ENCODE assay signal across 13 cellular contexts in genomic region chr1:232575524-232576040, GRCh38. TPM values are rescaled to one million over a fixed set of nuclear protein-coding genes. Genes with fewer than 3 reads are reported as not detected.
DNase-seq lines count a peak whose midpoint lies in the region; ATAC-seq, FAIRE-seq and TF ChIP-seq lines count a peak whose summit lies in the region.
"Had no signal": no experiment of that assay in that cellular context is flagged by ENCODE, and none has a peak within 500 bp of the region (broad histone marks: within the 10 kb centered on the region; RNA-seq: fewer than 3 reads in every experiment).

No MANE protein-coding gene starts in this region.

- H3K23ac ChIP-seq in H1 (ENCODE audit: insufficient read length) = no peak overlapping the region

- H3K9me3 Mint-ChIP-seq in activated naive CD4-positive, alpha-beta T cell treated with anti-CD3 and anti-CD28 coated beads, Interleukin-2, amount 50 U/mL, for 72 hours = peaks cover 0 to 10% of the 10 kb centered on the region in 2 donors
- H3K9me3 Mint-ChIP-seq: activated CD8-positive, alpha-beta T cell treated with anti-CD3 and anti-CD28 coated beads for 36 hours had no signal

- ATAC-seq in activated naive CD4-positive, alpha-beta T cell treated with anti-CD3 and anti-CD28 coated beads, Interleukin-2, amount 50 U/mL, for 72 hours = no peak
- ATAC-seq: A549 had no signal

- H2BK12ac ChIP-seq in H1 (ENCODE audit: low read depth, low read length) = no peak overlapping the region

- 76% methylated on average over 6 of the region's 6 CpGs; no CpG with 5 or more reads in 1 of the 2 experiments for WGBS in H1 (ENCODE audit: extremely low coverage in 1 of 2, insufficient coverage in 1 of 2, insufficient read length in 1 of 2, insufficient replicate concordance in 2 of 2, low coverage in 1 of 2, low lambda C conversion rate in 2 of 2, missing lambda C conversion rate in 1 of 2), 2 experiments

- no peak overlapping the region for H2BK5ac ChIP-seq in H1 (ENCODE audit: low read depth, low read length)

- CTCF ChIA-PET in PC-9 (lab: Charles Lee) = no interaction called here
- CTCF ChIA-PET in H1 (lab: Charles Lee; ENCODE audit: partially characterized antibody) = no interaction called here

- POLR2A ChIA-PET in PC-9 (lab: Charles Lee; ENCODE audit: unreplicated experiment) (no interaction called here), H1 (lab: Charles Lee; ENCODE audit: partially characterized antibody) (no interaction called here)

- H4K20me1 ChIP-seq in PC-9 (ENCODE audit: insufficient read depth) = no peaks in the 10 kb centered on the region
- H4K20me1 ChIP-seq in H1 (replicated peaks in 1 of 2; ENCODE audit: control insufficient read depth in 1 of 2, insufficient read depth in 2 of 2, low read length in 2 of 2) = no peaks in the 10 kb centered on the region

- H3K14ac ChIP-seq in H1 (ENCODE audit: insufficient read length) = no peak overlapping the region

- H3K18ac ChIP-seq in H1 (ENCODE audit: extremely low read depth, low read length) = no peak overlapping the region

- peak; percentile 40 for DNase-seq in NCI-H1105 treated with DMSO at 0.1 percent for 48 hours (lab: John Stamatoyannopoulos, UW)
- no peak for DNase-seq in NCI-H1105 (lab: John Stamatoyannopoulos, UW)
- DNase-seq in PC-9 = no peak
- DNase-seq in H1 (ENCODE audit: low read depth in 1 of 2, low spot score in 2 of 2) = no peak
- peak; percentile 58 for DNase-seq in renal cortical epithelial cell (ENCODE audit: low read depth)
- DNase-seq in T-helper 1 cell = no peak
- DNase-seq in GM12891 (ENCODE audit: insufficient read length, low spot score) = no peak
- no peak for DNase-seq in activated naive CD4-positive, alpha-beta T cell treated with anti-CD3 and anti-CD28 coated beads, Interleukin-2, amount 50 U/mL, for 72 hours (ENCODE audit: low spot score in 2 of 2)
- DNase-seq: activated CD8-positive, alpha-beta T cell treated with anti-CD3 and anti-CD28 coated beads for 36 hours; adrenal gland; NCI-H2081 treated with DMSO at 0.1 percent for 48 hours had no signal

- no peaks in the 10 kb centered on the region for H3K79me2 ChIP-seq in PC-9 (ENCODE audit: low read depth)
- H3K79me2 ChIP-seq in H1 (ENCODE audit: control insufficient read depth in 1 of 2, insufficient read depth in 2 of 2, low read length in 2 of 2) = no peaks in the 10 kb centered on the region
- H3K79me2 ChIP-seq: parathyroid adenoma had no signal

- H3K4ac ChIP-seq in H1 (replicated peaks; ENCODE audit: insufficient read length, low read depth, low read length) = no peak overlapping the region

- H3K9me3 ChIP-seq in PC-9 (ENCODE audit: insufficient read depth, low read depth) = no peaks in the 10 kb centered on the region; the same call in 1 of the 2 replicates
- no peaks in the 10 kb centered on the region for H3K9me3 ChIP-seq in H1 (ENCODE audit: insufficient read depth in 2 of 2, low read depth in 1 of 2, low read length in 1 of 2)
- H3K9me3 ChIP-seq: A549, adrenal gland had no signal

- H4K91ac ChIP-seq in H1 (replicated peaks; ENCODE audit: insufficient read length, low read length) = no peak overlapping the region

- H2AFZ ChIP-seq in PC-9 (no peak overlapping the region), H1 (ENCODE audit: low read length) (no peak overlapping the region)
- H2AFZ ChIP-seq: parathyroid adenoma had no signal

- H3K27me3 ChIP-seq in PC-9 (ENCODE audit: insufficient read depth, low read depth) (no peaks in the 10 kb centered on the region), H1 (replicated peaks in 1 of 4; ENCODE audit: control insufficient read depth in 3 of 4, extremely low read depth in 1 of 4, insufficient read depth in 3 of 4, low read length in 3 of 4) (no peaks in the 10 kb centered on the region)
- H3K27me3 ChIP-seq: adrenal gland had no signal

- no peaks in the 10 kb centered on the region for H3F3A ChIP-seq in PC-9 (ENCODE audit: insufficient read depth, low read depth)

- H3K23me2 ChIP-seq in H1 (ENCODE audit: low read depth, low read length) = no peaks in the 10 kb centered on the region

- TF ChIP-seq EP300 in H1 (IDR thresholded peaks at IDR 0.05; ENCODE audit: borderline replicate concordance in 1 of 2, low read depth in 2 of 2, low read length in 2 of 2) = no peak

- TF ChIP-seq CTCF in PC-9 (conservative IDR thresholded peaks at IDR 0.05) (no peak), H1 (IDR thresholded peaks at IDR 0.05; ENCODE audit: control extremely low read depth in 1 of 3, insufficient read depth in 1 of 3, low read depth in 1 of 3, low read length in 3 of 3) (no peak)

- peak overlapping the region; percentile 40; the same call in 1 of the 2 replicates for H3K4me2 ChIP-seq in PC-9
- H3K4me2 ChIP-seq in H1 (ENCODE audit: insufficient read depth in 1 of 2, low read depth in 2 of 2, low read length in 2 of 2) = no peak overlapping the region
- H3K4me2 ChIP-seq: A549 had no signal

- TF ChIP-seq RAD21 in H1 (IDR thresholded peaks at IDR 0.05 in 1 of 2, conservative IDR thresholded peaks at IDR 0.05 in 1 of 2; ENCODE audit: low read depth in 2 of 2, low read length in 2 of 2) = no peak

- no peak overlapping the region for H2BK120ac ChIP-seq in H1 (replicated peaks; ENCODE audit: low read depth, low read length)

- no TSS peak for BruUV-seq in PC-9 (replicated peaks; lab: Mats Ljungman, UMichigan)

- H3K79me1 ChIP-seq in H1 (ENCODE audit: low read depth, low read length) = no peaks in the 10 kb centered on the region

- no peak overlapping the region for H4K8ac ChIP-seq in H1 (ENCODE audit: extremely low read depth, insufficient read depth, low read length)

- intact Hi-C loops in PC-9 (cut with micrococcal nuclease; ENCODE audit: unreplicated experiment) = no loop called here

- H3K4me1 ChIP-seq in PC-9 (replicated peaks; ENCODE audit: insufficient read depth) (no peaks in the 10 kb centered on the region), H1 (replicated peaks in 1 of 4; ENCODE audit: control insufficient read depth in 3 of 4, insufficient read depth in 4 of 4, low read length in 3 of 4) (peaks cover 2 to 13% (median 5%) of the 10 kb centered on the region in 4 experiments; a peak in 6 of 7 replicates)
- H3K4me1 ChIP-seq: A549, parathyroid adenoma had no signal

- H3K36me3 Mint-ChIP-seq in activated naive CD4-positive, alpha-beta T cell treated with anti-CD3 and anti-CD28 coated beads, Interleukin-2, amount 50 U/mL, for 72 hours = peaks cover 0 to 12% of the 10 kb centered on the region in 2 donors

- no peak overlapping the region for H3K9ac ChIP-seq in H1 (replicated peaks in 1 of 4; ENCODE audit: extremely low read depth in 1 of 4, low read depth in 3 of 4, low read length in 3 of 4)
- H3K9ac ChIP-seq: parathyroid adenoma had no signal

- FAIRE-seq in H1 (lab: Jason Lieb, UNC) = peak; percentile 39
- no peak for FAIRE-seq in GM12891 (lab: Jason Lieb, UNC)
- FAIRE-seq: A549 had no signal

- TF ChIP-seq POLR2A in H1 (IDR thresholded peaks at IDR 0.05; ENCODE audit: control extremely low read depth in 1 of 2, low read depth in 2 of 2, low read length in 2 of 2) (no peak), GM12891 (IDR thresholded peaks at IDR 0.05; ENCODE audit: low read depth, low read length) (no peak)

- no peaks in the 10 kb centered on the region for H3K36me3 ChIP-seq in PC-9 (ENCODE audit: low read depth)
- H3K36me3 ChIP-seq in H1 (ENCODE audit: control insufficient read depth in 2 of 4, insufficient read depth in 4 of 4, low read length in 3 of 4) = no peaks in the 10 kb centered on the region
- H3K36me3 ChIP-seq: adrenal gland had no signal

- no peak overlapping the region for H2BK20ac ChIP-seq in H1 (ENCODE audit: low read length)

- no peak overlapping the region for H3K4me3 ChIP-seq in PC-9
- no peak overlapping the region for H3K4me3 ChIP-seq in H1 (ENCODE audit: extremely low read depth in 1 of 4, insufficient read depth in 2 of 4, low read depth in 3 of 4, low read length in 4 of 4)
- H3K4me3 ChIP-seq: A549 had no signal

- no peak overlapping the region for H4K5ac ChIP-seq in H1 (ENCODE audit: insufficient read length, low read depth, low read length)

- no peak overlapping the region for H3K27ac Mint-ChIP-seq in activated naive CD4-positive, alpha-beta T cell treated with anti-CD3 and anti-CD28 coated beads, Interleukin-2, amount 50 U/mL, for 72 hours

- no peaks in the 10 kb centered on the region for H3K9me2 ChIP-seq in PC-9 (ENCODE audit: insufficient read depth)

- H2AK5ac ChIP-seq in H1 (ENCODE audit: low read depth, low read length) = no peak overlapping the region

- no peak overlapping the region for H3K56ac ChIP-seq in H1 (replicated peaks; ENCODE audit: insufficient read length, low read depth, low read length)

- no peak overlapping the region for H3K27ac ChIP-seq in PC-9
- no peak overlapping the region for H3K27ac ChIP-seq in H1 (ENCODE audit: low read depth, low read length)
- H3K27ac ChIP-seq: A549, adrenal gland, parathyroid adenoma had no signal

- H2BK15ac ChIP-seq in H1 (ENCODE audit: low read length) = no peak overlapping the region

TF ChIP-seq in H1, 55 proteins besides CTCF, POLR2A, EP300 and RAD21 (continues in another document):
- TF ChIP-seq CREB1 (IDR thresholded peaks at IDR 0.05) (no peak), POU5F1 (IDR thresholded peaks at IDR 0.05; ENCODE audit: low read depth, low read length) (no peak), RXRA (IDR thresholded peaks at IDR 0.05; ENCODE audit: insufficient read depth, low read depth, low read length) (no peak)

TF ChIP-seq in GM12891, 5 proteins besides CTCF, POLR2A, EP300 and RAD21:
- TF ChIP-seq SPI1 (IDR thresholded peaks at IDR 0.05; ENCODE audit: low read depth, low read length) = no peak
- no peak for TF ChIP-seq TAF1 (IDR thresholded peaks at IDR 0.05; ENCODE audit: low read depth, low read length)
- TF ChIP-seq POU2F2 (IDR thresholded peaks at IDR 0.05; ENCODE audit: low read depth, low read length) = no peak
- TF ChIP-seq PAX5 (IDR thresholded peaks at IDR 0.05; ENCODE audit: insufficient read depth, low read length, severe bottlenecking) = no peak
- no peak for TF ChIP-seq POLR2AphosphoS5 (IDR thresholded peaks at IDR 0.05; ENCODE audit: low read depth, low read length)

RNA-seq across cellular contexts. Expression of gene SIPA1L2, which starts 54.4 kb away (rescaled TPM):
- total RNA-seq in PC-9 (2021) = not detected in 2 replicates
- 12.0 and 13.2 TPM in 2 replicates for total RNA-seq in H1 (2021; fragmentation: NEBNext Ultra II Directional; extraction: Animal tissue kit (Norgen Biotek cat#: 25700))
- polyA plus RNA-seq in H1 (2011; rRNA removed) = 7.7 and 11.5 TPM in 2 replicates
- polyA plus RNA-seq in H1 (2011; cell fraction: cytosol; rRNA removed) = 9.8 TPM
- polyA plus RNA-seq in H1 (2011; cell fraction: nucleus; rRNA removed) = 19.7 TPM
- 7.1 to 9.0 TPM (median 7.9 TPM) in 4 replicates for polyA plus RNA-seq in H1 (2012, experiment 1 of 2)
- polyA plus RNA-seq in H1 (2012, experiment 2 of 2) = 0.62 TPM
- polyA plus RNA-seq in H1 (2013, experiment 1 of 2) = 4.2 TPM
- 4.0 TPM for polyA plus RNA-seq in H1 (2013, experiment 2 of 2)
- 13.6 and 18.9 TPM in 2 replicates for polyA minus RNA-seq in H1 (2011; rRNA and poly(A)+ RNA removed)
- 9.7 TPM for polyA minus RNA-seq in H1 (2011; cell fraction: cytosol; rRNA and poly(A)+ RNA removed)
- polyA minus RNA-seq in H1 (2011; cell fraction: nucleus; rRNA and poly(A)+ RNA removed) = 29.5 TPM
- total RNA-seq in renal cortical epithelial cell = 22.6 and 78.2 TPM in 2 replicates
- 0.01 TPM for polyA plus RNA-seq in GM12891 (2012; ENCODE audit: low read depth, missing spikeins)
- total RNA-seq in activated naive CD4-positive, alpha-beta T cell treated with anti-CD3 and anti-CD28 coated beads, Interleukin-2, amount 50 U/mL, for 72 hours = 10 to 100 TPM in 1 of 2 donors, 1 to 10 TPM in 1; 4.4 to 10.8 TPM

Comparison
In these comparisons a context has a peak if more than half of its experiments do, and no peak if none do; other contexts are left out.
1. DNase-seq: peak in NCI-H1105 treated with DMSO at 0.1 percent for 48 hours (single experiment) and renal cortical epithelial cell (single experiment); none in NCI-H1105 (single experiment), PC-9 (0 of 2), H1 (0 of 2), T-helper 1 cell (0 of 5), GM12891 (single experiment) and activated naive CD4-positive, alpha-beta T cell treated with anti-CD3 and anti-CD28 coated beads, Interleukin-2, amount 50 U/mL, for 72 hours (0 of 2).